In the genomic region with DNA sequence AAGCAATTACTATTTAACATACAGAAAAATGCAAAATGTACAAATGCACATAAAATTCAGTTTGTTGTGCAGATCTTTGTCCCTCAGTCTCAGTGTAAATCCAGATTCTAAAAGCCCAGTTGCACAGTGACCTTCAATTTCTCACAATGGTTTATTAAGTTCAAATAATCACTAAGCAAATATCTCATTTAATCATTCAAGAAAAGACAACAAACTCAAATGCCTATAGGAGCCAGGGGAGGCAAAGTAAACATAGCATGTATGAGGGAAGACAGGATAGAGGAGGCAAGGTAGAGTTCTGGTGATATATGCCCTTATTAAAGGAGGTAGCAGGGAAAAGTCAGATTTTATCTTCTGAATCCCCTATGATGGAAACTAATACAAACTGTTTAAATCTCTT, we compare ENCODE assay signal across 21 cellular contexts.
DNase-seq lines count a peak whose midpoint lies in the region; ATAC-seq and TF ChIP-seq lines count a peak whose summit lies in the region.
"Had no signal": no experiment of that assay in that cellular context is flagged by ENCODE, and none has a peak within 500 bp of the region (broad histone marks: within the 10 kb centered on the region; RNA-seq: fewer than 3 reads in every experiment).

No MANE protein-coding gene starts in this region.

- peaks cover 90% of the 10 kb centered on the region for H3K4me1 Mint-ChIP-seq in activated B cell treated with CpG ODN at 0.5 μM for 24 hours
- H3K4me1 Mint-ChIP-seq in stimulated activated naive B cell treated with anti-CD40 and anti-IgM and Interleukin-4, amounts not matched to agents 10 μg/mL and 1 μg/mL and 100 μg/mL, for 72 hours, result peaks cover 42 to 82% of the 10 kb centered on the region in 2 donors
- peaks cover 25% of the 10 kb centered on the region for H3K4me1 Mint-ChIP-seq in activated naive CD4-positive, alpha-beta T cell treated with anti-CD3 and anti-CD28 coated beads for 36 hours (ENCODE audit: low read depth)

- no peaks in the 10 kb centered on the region for H3K36me3 ChIP-seq in ascending aorta
- H3K36me3 ChIP-seq: BLaER1 treated with 17β-estradiol and CSF1 and Interleukin-3, amounts not matched to agents 10 nM and 100 nM had no signal

- no peaks in the 10 kb centered on the region for H3K9me3 Mint-ChIP-seq in activated B cell treated with CpG ODN at 0.5 μM for 24 hours
- no peaks in the 10 kb centered on the region for H3K9me3 Mint-ChIP-seq in stimulated activated naive B cell treated with anti-CD40 and anti-IgM and Interleukin-4, amounts not matched to agents 10 μg/mL and 1 μg/mL and 100 μg/mL, for 72 hours
- H3K9me3 Mint-ChIP-seq in activated naive CD4-positive, alpha-beta T cell treated with anti-CD3 and anti-CD28 coated beads for 36 hours, result no peaks in the 10 kb centered on the region
- H3K9me3 Mint-ChIP-seq: CD4-positive, alpha-beta memory T cell had no signal

- intact Hi-C loops in activated B cell treated with CpG ODN at 0.5 μM for 24 hours (cut with micrococcal nuclease) (no loop called here), ascending aorta (cut with DNase I) (no loop called here)
- intact Hi-C loops in activated naive CD4-positive, alpha-beta T cell treated with anti-CD3 and anti-CD28 coated beads for 36 hours (cut with micrococcal nuclease), result no loop called here

- ATAC-seq in activated B cell treated with CpG ODN at 0.5 μM for 24 hours (ENCODE audit: low read depth), result no peak
- ATAC-seq in stimulated activated naive B cell treated with anti-CD40 and anti-IgM and Interleukin-4, amounts not matched to agents 10 μg/mL and 1 μg/mL and 100 μg/mL, for 72 hours (replicated peaks), result no peak
- ATAC-seq: K562 had no signal

- POLR2A ChIA-PET in activated B cell treated with CpG ODN at 0.5 μM for 24 hours (lab: Charles Lee), result no interaction called here

- no peaks in the 10 kb centered on the region for H3K36me3 Mint-ChIP-seq in activated B cell treated with CpG ODN at 0.5 μM for 24 hours (ENCODE audit: low read depth)
- H3K36me3 Mint-ChIP-seq in stimulated activated naive B cell treated with anti-CD40 and anti-IgM and Interleukin-4, amounts not matched to agents 10 μg/mL and 1 μg/mL and 100 μg/mL, for 72 hours, result peaks cover 0 to 4% of the 10 kb centered on the region in 2 donors
- no peaks in the 10 kb centered on the region for H3K36me3 Mint-ChIP-seq in activated naive CD4-positive, alpha-beta T cell treated with anti-CD3 and anti-CD28 coated beads for 36 hours (ENCODE audit: low read depth)
- H3K36me3 Mint-ChIP-seq: CD4-positive, alpha-beta memory T cell had no signal

- no peaks in the 10 kb centered on the region for H3K27me3 Mint-ChIP-seq in activated B cell treated with CpG ODN at 0.5 μM for 24 hours
- H3K27me3 Mint-ChIP-seq in stimulated activated naive B cell treated with anti-CD40 and anti-IgM and Interleukin-4, amounts not matched to agents 10 μg/mL and 1 μg/mL and 100 μg/mL, for 72 hours, result no peaks in the 10 kb centered on the region
- H3K27me3 Mint-ChIP-seq in activated naive CD4-positive, alpha-beta T cell treated with anti-CD3 and anti-CD28 coated beads for 36 hours (ENCODE audit: low read depth), result no peaks in the 10 kb centered on the region
- H3K27me3 Mint-ChIP-seq: CD4-positive, alpha-beta memory T cell had no signal

- CTCF ChIA-PET in activated B cell treated with CpG ODN at 0.5 μM for 24 hours (lab: Charles Lee), result no interaction called here
- CTCF ChIA-PET in activated naive CD4-positive, alpha-beta T cell treated with anti-CD3 and anti-CD28 coated beads for 36 hours (lab: Charles Lee), result no interaction called here

- H3K27me3 ChIP-seq in ascending aorta, result no peaks in the 10 kb centered on the region
- H3K27me3 ChIP-seq: BLaER1 treated with 17β-estradiol and CSF1 and Interleukin-3, amounts not matched to agents 10 nM and 100 nM had no signal

- no peaks in the 10 kb centered on the region for H3K9me3 ChIP-seq in ascending aorta
- H3K9me3 ChIP-seq: BLaER1 treated with 17β-estradiol and CSF1 and Interleukin-3, amounts not matched to agents 10 nM and 100 nM had no signal

- peak; percentile 62 for DNase-seq in NCI-H748 (lab: John Stamatoyannopoulos, UW; ENCODE audit: unreplicated experiment)
- DNase-seq in activated B cell treated with CpG ODN at 0.5 μM for 24 hours, result no peak
- no peak for DNase-seq in stimulated activated naive B cell treated with anti-CD40 and anti-IgM and Interleukin-4, amounts not matched to agents 10 μg/mL and 1 μg/mL and 100 μg/mL, for 72 hours
- no peak for DNase-seq in activated naive CD4-positive, alpha-beta T cell treated with anti-CD3 and anti-CD28 coated beads for 36 hours
- DNase-seq in ascending aorta (ENCODE audit: low spot score in 2 of 2), result no peak
- no peak for DNase-seq in Ammon's horn (ENCODE audit: low spot score)
- DNase-seq: CD4-positive, alpha-beta memory T cell; COR-L47; GF-D8; Kasumi-1; NCI-H1105 treated with DMSO at 0.1 percent for 48 hours; NCI-H146; NCI-H1930; NCI-H2107; NCI-H446; NCI-H524 treated with DMSO at 0.1 percent for 48 hours; SIG-M5 had no signal

- H3K4me1 ChIP-seq in ascending aorta, result no peaks in the 10 kb centered on the region

- H3K4me3 Mint-ChIP-seq in activated B cell treated with CpG ODN at 0.5 μM for 24 hours, result peak overlapping the region; percentile 30
- H3K4me3 Mint-ChIP-seq in stimulated activated naive B cell treated with anti-CD40 and anti-IgM and Interleukin-4, amounts not matched to agents 10 μg/mL and 1 μg/mL and 100 μg/mL, for 72 hours, result no peak overlapping the region
- H3K4me3 Mint-ChIP-seq in activated naive CD4-positive, alpha-beta T cell treated with anti-CD3 and anti-CD28 coated beads for 36 hours, result no peak overlapping the region
- H3K4me3 Mint-ChIP-seq: CD4-positive, alpha-beta memory T cell had no signal

- TF ChIP-seq CTCF in C4-2B (conservative IDR thresholded peaks at IDR 0.05) (no peak), activated B cell treated with CpG ODN at 0.5 μM for 24 hours (IDR thresholded peaks at IDR 0.05) (no peak), ascending aorta (IDR thresholded peaks at IDR 0.05) (no peak)

- H3K27ac ChIP-seq in C4-2B (peak overlapping the region; percentile 78), ascending aorta (no peak overlapping the region)
- H3K27ac ChIP-seq: BLaER1 treated with 17β-estradiol and CSF1 and Interleukin-3, amounts not matched to agents 10 nM and 100 nM; SK-N-MC had no signal

- no peak overlapping the region for H3K4me3 ChIP-seq in ascending aorta
- H3K4me3 ChIP-seq: BLaER1 treated with 17β-estradiol and CSF1 and Interleukin-3, amounts not matched to agents 10 nM and 100 nM; K562; SK-N-MC had no signal

- no peak overlapping the region for H3K27ac Mint-ChIP-seq in activated B cell treated with CpG ODN at 0.5 μM for 24 hours
- peak overlapping the region; percentile 81 for H3K27ac Mint-ChIP-seq in stimulated activated naive B cell treated with anti-CD40 and anti-IgM and Interleukin-4, amounts not matched to agents 10 μg/mL and 1 μg/mL and 100 μg/mL, for 72 hours
- H3K27ac Mint-ChIP-seq in activated naive CD4-positive, alpha-beta T cell treated with anti-CD3 and anti-CD28 coated beads for 36 hours, result no peak overlapping the region
- H3K27ac Mint-ChIP-seq: CD4-positive, alpha-beta memory T cell had no signal
